Comparison of ENCODE assay signal across 1 cellular context in genomic region chr6:89281779-89282246, GRCh38.
TF ChIP-seq lines count a peak whose summit lies in the region.

No MANE protein-coding gene starts in this region.

TF ChIP-seq in GM12878, 131 proteins besides CTCF, POLR2A, EP300 and RAD21 (continued from another document):
- TF ChIP-seq ZZZ3 (IDR thresholded peaks at IDR 0.05; ENCODE audit: control insufficient read depth, insufficient read length, low read depth) (no peak), ZNF384 (IDR thresholded peaks at IDR 0.05; ENCODE audit: borderline replicate concordance, low read depth, low read length) (no peak), SKIL (IDR thresholded peaks at IDR 0.05; ENCODE audit: low read depth, poor library complexity, severe bottlenecking) (no peak), SREBF2 (IDR thresholded peaks at IDR 0.05; ENCODE audit: low read length) (no peak), JUNB (IDR thresholded peaks at IDR 0.05) (no peak), CREM (IDR thresholded peaks at IDR 0.05; ENCODE audit: low read depth) (no peak), IRF3 (IDR thresholded peaks at IDR 0.05) (no peak), FOXM1 (IDR thresholded peaks at IDR 0.05; ENCODE audit: low read depth, low read length) (no peak), TAF1 (IDR thresholded peaks at IDR 0.05; ENCODE audit: borderline replicate concordance, low read depth, low read length) (no peak), CHD4 (IDR thresholded peaks at IDR 0.05) (no peak), IRF4 (IDR thresholded peaks at IDR 0.05; ENCODE audit: low read depth, low read length) (peak; percentile 56; the same call in 1 of the 2 replicates), BCLAF1 (IDR thresholded peaks at IDR 0.05) (no peak), RB1 (IDR thresholded peaks at IDR 0.05; ENCODE audit: borderline replicate concordance) (no peak), CEBPZ (IDR thresholded peaks at IDR 0.05; ENCODE audit: low read depth, low read length) (no peak), NR2C1 (IDR thresholded peaks at IDR 0.05) (no peak), RUNX3 (IDR thresholded peaks at IDR 0.05; ENCODE audit: low read length) (no peak), ASH2L (IDR thresholded peaks at IDR 0.05; ENCODE audit: borderline replicate concordance, low read depth) (no peak), NRF1 (conservative IDR thresholded peaks at IDR 0.05; ENCODE audit: low read depth, low read length) (no peak), CREB1 (IDR thresholded peaks at IDR 0.05; ENCODE audit: low read depth) (peak; percentile 41; the same call in 1 of the 2 replicates), SMAD5 (IDR thresholded peaks at IDR 0.05; ENCODE audit: low read depth) (no peak), HDAC2 (IDR thresholded peaks at IDR 0.05) (no peak), ZNF622 (IDR thresholded peaks at IDR 0.05) (no peak), EGR1 (IDR thresholded peaks at IDR 0.05; ENCODE audit: borderline replicate concordance in 1 of 2, low read depth in 2 of 2, low read length in 2 of 2) (no peak), REST (IDR thresholded peaks at IDR 0.05; ENCODE audit: low read depth, low read length) (peak; percentile 73), HDGF (IDR thresholded peaks at IDR 0.05) (peak; percentile 89), E2F4 (IDR thresholded peaks at IDR 0.05; ENCODE audit: low read depth, low read length) (no peak), POU2F2 (IDR thresholded peaks at IDR 0.05; ENCODE audit: borderline replicate concordance, low read depth, low read length) (no peak), E2F8 (IDR thresholded peaks at IDR 0.05; ENCODE audit: low read depth, partially characterized antibody) (no peak), EED (IDR thresholded peaks at IDR 0.05; ENCODE audit: low read depth) (no peak), EZH2 (IDR thresholded peaks at IDR 0.05; ENCODE audit: borderline replicate concordance, control insufficient read depth, low read depth, low read length) (no peak), NFYA (IDR thresholded peaks at IDR 0.05; ENCODE audit: borderline replicate concordance, low read depth, low read length) (no peak), SIX5 (IDR thresholded peaks at IDR 0.05; ENCODE audit: low read depth, low read length, severe bottlenecking) (no peak)
- TF ChIP-seq, protein P1, sequence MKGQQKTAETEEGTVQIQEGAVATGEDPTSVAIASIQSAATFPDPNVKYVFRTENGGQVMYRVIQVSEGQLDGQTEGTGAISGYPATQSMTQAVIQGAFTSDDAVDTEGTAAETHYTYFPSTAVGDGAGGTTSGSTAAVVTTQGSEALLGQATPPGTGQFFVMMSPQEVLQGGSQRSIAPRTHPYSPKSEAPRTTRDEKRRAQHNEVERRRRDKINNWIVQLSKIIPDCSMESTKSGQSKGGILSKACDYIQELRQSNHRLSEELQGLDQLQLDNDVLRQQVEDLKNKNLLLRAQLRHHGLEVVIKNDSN (IDR thresholded peaks at IDR 0.05; ENCODE audit: borderline replicate concordance, extremely low read length, insufficient read depth, low read depth, low read length) = no peak
- TF ChIP-seq, protein P2, sequence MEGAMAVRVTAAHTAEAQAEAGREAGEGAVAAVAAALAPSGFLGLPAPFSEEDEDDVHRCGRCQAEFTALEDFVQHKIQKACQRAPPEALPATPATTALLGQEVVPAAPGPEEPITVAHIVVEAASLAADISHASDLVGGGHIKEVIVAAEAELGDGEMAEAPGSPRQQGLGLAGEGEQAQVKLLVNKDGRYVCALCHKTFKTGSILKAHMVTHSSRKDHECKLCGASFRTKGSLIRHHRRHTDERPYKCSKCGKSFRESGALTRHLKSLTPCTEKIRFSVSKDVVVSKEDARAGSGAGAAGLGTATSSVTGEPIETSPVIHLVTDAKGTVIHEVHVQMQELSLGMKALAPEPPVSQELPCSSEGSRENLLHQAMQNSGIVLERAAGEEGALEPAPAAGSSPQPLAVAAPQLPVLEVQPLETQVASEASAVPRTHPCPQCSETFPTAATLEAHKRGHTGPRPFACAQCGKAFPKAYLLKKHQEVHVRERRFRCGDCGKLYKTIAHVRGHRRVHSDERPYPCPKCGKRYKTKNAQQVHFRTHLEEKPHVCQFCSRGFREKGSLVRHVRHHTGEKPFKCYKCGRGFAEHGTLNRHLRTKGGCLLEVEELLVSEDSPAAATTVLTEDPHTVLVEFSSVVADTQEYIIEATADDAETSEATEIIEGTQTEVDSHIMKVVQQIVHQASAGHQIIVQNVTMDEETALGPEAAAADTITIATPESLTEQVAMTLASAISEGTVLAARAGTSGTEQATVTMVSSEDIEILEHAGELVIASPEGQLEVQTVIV (IDR thresholded peaks at IDR 0.05; ENCODE audit: borderline replicate concordance, partially characterized antibody) = no peak
- TF ChIP-seq, protein P3, sequence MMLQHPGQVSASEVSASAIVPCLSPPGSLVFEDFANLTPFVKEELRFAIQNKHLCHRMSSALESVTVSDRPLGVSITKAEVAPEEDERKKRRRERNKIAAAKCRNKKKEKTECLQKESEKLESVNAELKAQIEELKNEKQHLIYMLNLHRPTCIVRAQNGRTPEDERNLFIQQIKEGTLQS (IDR thresholded peaks at IDR 0.05; ENCODE audit: borderline replicate concordance, extremely low read depth, low read depth, low read length) = no peak
- TF ChIP-seq, protein P4, sequence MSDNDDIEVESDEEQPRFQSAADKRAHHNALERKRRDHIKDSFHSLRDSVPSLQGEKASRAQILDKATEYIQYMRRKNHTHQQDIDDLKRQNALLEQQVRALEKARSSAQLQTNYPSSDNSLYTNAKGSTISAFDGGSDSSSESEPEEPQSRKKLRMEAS (IDR thresholded peaks at IDR 0.05; ENCODE audit: low read depth, low read length) = no peak
